Comparison of ENCODE assay signal across 18 cellular contexts in the genomic region with DNA sequence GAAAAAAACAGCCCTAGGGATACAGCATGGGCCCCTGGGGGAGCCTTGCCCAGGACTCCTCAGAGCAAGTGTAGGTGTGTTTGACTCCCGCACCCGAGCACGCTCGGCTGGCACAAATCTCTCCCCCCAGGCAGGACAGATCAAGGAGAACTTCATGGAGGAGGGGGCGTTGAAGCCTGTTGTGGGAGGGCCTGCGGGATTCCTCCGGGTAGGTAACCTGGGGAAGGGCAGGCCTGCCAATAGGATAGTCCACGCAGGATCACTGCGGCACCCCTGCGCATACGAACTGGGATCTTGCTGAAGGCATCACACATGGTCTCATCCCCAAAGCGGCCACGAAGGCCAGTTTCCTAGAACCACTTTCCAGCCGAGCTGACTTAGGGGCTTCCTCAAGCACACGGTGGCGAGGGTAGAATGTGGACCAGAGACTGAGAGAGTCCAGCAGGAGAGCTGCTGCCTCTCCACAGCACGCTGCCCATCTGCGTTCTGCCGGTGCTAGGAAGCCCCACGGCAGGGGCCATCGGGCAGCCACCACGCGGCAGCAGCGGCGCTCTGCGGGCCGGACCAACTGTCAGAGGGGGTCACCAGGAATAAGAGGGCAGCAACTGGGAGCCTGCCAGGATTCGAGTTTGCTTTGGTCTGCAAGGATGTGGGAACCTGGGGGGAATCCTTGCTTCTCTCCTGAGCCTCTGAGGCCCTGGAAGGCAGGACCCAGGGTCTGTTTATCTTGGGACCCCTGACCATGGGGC.
"Had no signal": no experiment of that assay in that cellular context is flagged by ENCODE, and none has a peak within 500 bp of the region (broad histone marks: within the 10 kb centered on the region; RNA-seq: fewer than 3 reads in every experiment).

No MANE protein-coding gene starts in this region.

- H3K4me3 Mint-ChIP-seq: activated CD4-positive, alpha-beta T cell treated with anti-CD3 and anti-CD28 coated beads for 36 hours; activated CD4-positive, alpha-beta T cell treated with anti-CD3 and anti-CD28 coated beads, Interleukin-2, amount 10 ng/mL, durations not matched to agents 7 days and 5 days; activated CD8-positive, alpha-beta T cell treated with anti-CD3 and anti-CD28 coated beads, Interleukin-2, amount 10 ng/mL, durations not matched to agents 7 days and 5 days; activated naive CD4-positive, alpha-beta T cell treated with anti-CD3 and anti-CD28 coated beads for 36 hours; activated T-cell treated with anti-CD3 and anti-CD28 coated beads, Interleukin-2, amount 50 U/mL, for 24 hours; central memory CD8-positive, alpha-beta T cell; T-helper 1 cell treated with Interleukin-12 subunit alpha and Interleukin-12 subunit beta and Interleukin-4 antibody, amounts not matched to agents 30 μg/mL and 1 μg/mL, for 36 hours; T-helper 2 cell treated with Interferon-gamma antibody and Interleukin-4, amounts not matched to agents 5 μg/mL and 100 μg/mL, for 36 hours; WTC11 had no signal

- H3K36me3 ChIP-seq: adrenal gland, brain microvascular endothelial cell, MG63, Peyer's patch, SJSA1 had no signal

- DNase-seq: SHP77 treated with DMSO at 0.1 percent for 48 hours had no signal

- H3K4me3 ChIP-seq: adrenal gland, MG63, Peyer's patch, SJSA1 had no signal

- H3K9ac ChIP-seq: SK-N-SH had no signal

- H3K4me1 Mint-ChIP-seq: activated CD4-positive, alpha-beta T cell treated with anti-CD3 and anti-CD28 coated beads for 36 hours; central memory CD8-positive, alpha-beta T cell had no signal

- H3K9me3 ChIP-seq: adrenal gland, MG63, Peyer's patch, SJSA1, SK-N-SH had no signal

- H3K36me3 Mint-ChIP-seq: activated naive CD4-positive, alpha-beta T cell treated with anti-CD3 and anti-CD28 coated beads, Interleukin-2, amount 50 U/mL, for 72 hours; WTC11 had no signal

- H3K27ac ChIP-seq: brain microvascular endothelial cell, SJSA1 had no signal

- H3K27ac Mint-ChIP-seq: activated CD4-positive, alpha-beta T cell treated with anti-CD3 and anti-CD28 coated beads for 36 hours; activated CD4-positive, alpha-beta T cell treated with anti-CD3 and anti-CD28 coated beads, Interleukin-2, amount 10 ng/mL, durations not matched to agents 7 days and 5 days; activated CD8-positive, alpha-beta T cell treated with anti-CD3 and anti-CD28 coated beads, Interleukin-2, amount 10 ng/mL, durations not matched to agents 7 days and 5 days; activated naive CD4-positive, alpha-beta T cell treated with anti-CD3 and anti-CD28 coated beads for 36 hours; activated T-cell treated with anti-CD3 and anti-CD28 coated beads, Interleukin-2, amount 50 U/mL, for 24 hours; T-helper 1 cell treated with Interleukin-12 subunit alpha and Interleukin-12 subunit beta and Interleukin-4 antibody, amounts not matched to agents 30 μg/mL and 1 μg/mL, for 36 hours; T-helper 2 cell treated with Interferon-gamma antibody and Interleukin-4, amounts not matched to agents 5 μg/mL and 100 μg/mL, for 36 hours; WTC11 had no signal

- H3K4me1 ChIP-seq: adrenal gland, SJSA1 had no signal

- FAIRE-seq: TTC549 had no signal

- H3K4me2 ChIP-seq: SK-N-SH had no signal

- H3K9me3 Mint-ChIP-seq: activated naive CD4-positive, alpha-beta T cell treated with anti-CD3 and anti-CD28 coated beads, Interleukin-2, amount 50 U/mL, for 72 hours; activated T-cell treated with anti-CD3 and anti-CD28 coated beads, Interleukin-2, amount 50 U/mL, for 24 hours; central memory CD8-positive, alpha-beta T cell; T-helper 1 cell treated with Interleukin-12 subunit alpha and Interleukin-12 subunit beta and Interleukin-4 antibody, amounts not matched to agents 30 μg/mL and 1 μg/mL, for 36 hours; T-helper 2 cell treated with Interferon-gamma antibody and Interleukin-4, amounts not matched to agents 5 μg/mL and 100 μg/mL, for 36 hours had no signal

- H3K27me3 ChIP-seq: adrenal gland, brain microvascular endothelial cell, MG63, Peyer's patch, SJSA1 had no signal
